ENCODE assay signal across 13 cellular contexts in genomic region chr13:42164557-42165125, GRCh38.
DNase-seq lines count a peak whose midpoint lies in the region; ATAC-seq and TF ChIP-seq lines count a peak whose summit lies in the region.
"Had no signal": no experiment of that assay in that cellular context is flagged by ENCODE, and none has a peak within 500 bp of the region (broad histone marks: within the 10 kb centered on the region; RNA-seq: fewer than 3 reads in every experiment).

No MANE protein-coding gene starts in this region.

- POLR2A ChIA-PET in HEK293 (lab: Yijun Ruan, JAX), result no interaction called here
- POLR2A ChIA-PET in WTC11 (lab: Charles Lee), result no interaction called here

- H3K9me3 Mint-ChIP-seq in progenitor cell of endocrine pancreas (ENCODE audit: low read depth) (no peaks in the 10 kb centered on the region), WTC11 (no peaks in the 10 kb centered on the region)
- H3K9me3 Mint-ChIP-seq: CD8-positive, alpha-beta memory T cell had no signal

- H3K36me3 Mint-ChIP-seq in progenitor cell of endocrine pancreas (ENCODE audit: insufficient read depth), result peaks cover 14% of the 10 kb centered on the region
- peaks cover 13% of the 10 kb centered on the region for H3K36me3 Mint-ChIP-seq in WTC11

- DNase-seq in DMS79 treated with DMSO at 0.1 percent for 48 hours (lab: John Stamatoyannopoulos, UW) (peak; percentile 3), DMS79 (lab: John Stamatoyannopoulos, UW) (no peak), progenitor cell of endocrine pancreas (ENCODE audit: low spot score, unreplicated experiment) (no peak), NCI-H69 (lab: John Stamatoyannopoulos, UW) (no peak), WTC11 (ENCODE audit: low spot score) (no peak), left lobe of liver (ENCODE audit: low spot score) (no peak)
- DNase-seq: Caco-2; CD8-positive, alpha-beta memory T cell; HCEC 1CT had no signal

- H3K27ac ChIP-seq in HEK293 (ENCODE audit: extremely low read depth, low read depth, low read length), result no peak overlapping the region
- H3K27ac ChIP-seq in VCaP, result peak overlapping the region; percentile 67
- H3K27ac ChIP-seq: 22Rv1 had no signal

- H3K9me3 ChIP-seq in HEK293 (ENCODE audit: control insufficient read depth, insufficient read depth, low read depth, low read length), result no peaks in the 10 kb centered on the region
- H3K9me3 ChIP-seq: Caco-2 had no signal

- no peak overlapping the region for H3K4me3 Mint-ChIP-seq in progenitor cell of endocrine pancreas (ENCODE audit: low read depth)
- no peak overlapping the region for H3K4me3 Mint-ChIP-seq in WTC11
- H3K4me3 Mint-ChIP-seq: CD14-positive monocyte; CD8-positive, alpha-beta memory T cell had no signal

- H3K4me1 Mint-ChIP-seq in progenitor cell of endocrine pancreas (ENCODE audit: low read depth) (peaks cover 3% of the 10 kb centered on the region), WTC11 (peaks cover 26% of the 10 kb centered on the region)
- H3K4me1 Mint-ChIP-seq: CD8-positive, alpha-beta memory T cell had no signal

- CTCF ChIA-PET in HEK293 (lab: Yijun Ruan, JAX), result no interaction called here
- CTCF ChIA-PET in WTC11 (lab: Charles Lee), result no interaction called here

- H3K27ac Mint-ChIP-seq in progenitor cell of endocrine pancreas (peak overlapping the region; percentile 74), WTC11 (no peak overlapping the region)
- H3K27ac Mint-ChIP-seq: CD14-positive monocyte had no signal

- no peak for TF ChIP-seq CTCF in HEK293 (tag by site-specific recombination; IDR thresholded peaks at IDR 0.05)
- no peak for TF ChIP-seq CTCF in VCaP (conservative IDR thresholded peaks at IDR 0.05)
- no peak for TF ChIP-seq CTCF in progenitor cell of endocrine pancreas (IDR thresholded peaks at IDR 0.05; ENCODE audit: unreplicated experiment)
- TF ChIP-seq CTCF in WTC11 (IDR thresholded peaks at IDR 0.05), result no peak

- no peaks in the 10 kb centered on the region for H3K27me3 Mint-ChIP-seq in progenitor cell of endocrine pancreas
- H3K27me3 Mint-ChIP-seq in WTC11 (ENCODE audit: low read depth), result peaks cover 13% of the 10 kb centered on the region
- H3K27me3 Mint-ChIP-seq: CD8-positive, alpha-beta memory T cell had no signal

- peaks cover 0 to 20% of the 10 kb centered on the region in 2 experiments; a peak in 2 of 3 replicates for H3K36me3 ChIP-seq in HEK293 (ENCODE audit: control insufficient read depth in 2 of 2, insufficient read depth in 1 of 2, low read length in 2 of 2)

- H3K4me3 ChIP-seq in HEK293 (ENCODE audit: low read depth, low read length), result no peak overlapping the region

- H3K4me1 ChIP-seq in HEK293 (ENCODE audit: control insufficient read depth, insufficient read depth, low read length), result no peaks in the 10 kb centered on the region
- H3K4me1 ChIP-seq: Caco-2 had no signal

- ATAC-seq in WTC11 (no peak), left lobe of liver (no peak)

TF ChIP-seq in HEK293, 187 proteins besides CTCF, POLR2A, EP300 and RAD21 (continues in another document):
- 0 out of 2 replicates have a peak, but pooled peaks have one; percentile 28 for TF ChIP-seq ZNF561 (tag by site-specific recombination; IDR thresholded peaks at IDR 0.05; ENCODE audit: borderline replicate concordance)
- TF ChIP-seq ZBTB44 (tag by site-specific recombination; IDR thresholded peaks at IDR 0.05), result peak; percentile 55; the same call in 1 of the 2 replicates
- TF ChIP-seq FEZF1 (tag by site-specific recombination; IDR thresholded peaks at IDR 0.05), result peak; percentile 50
- TF ChIP-seq PRDM6 (tag by site-specific recombination; IDR thresholded peaks at IDR 0.05), result peak; percentile 63
- 0 out of 2 replicates have a peak, but pooled peaks have one; percentile 9 for TF ChIP-seq ZNF596 (tag by site-specific recombination; IDR thresholded peaks at IDR 0.05)
- peak; percentile 21; the same call in 1 of the 2 replicates for TF ChIP-seq IKZF3 (tag by site-specific recombination; IDR thresholded peaks at IDR 0.05)
- TF ChIP-seq ZNF341 (tag by site-specific recombination; IDR thresholded peaks at IDR 0.05; ENCODE audit: low read depth), result no peak

TF ChIP-seq in WTC11, 78 proteins besides CTCF, POLR2A, EP300 and RAD21 (continues in another document):
- no peak for TF ChIP-seq CBFB (CRISPR knock-in tag; IDR thresholded peaks at IDR 0.05; ENCODE audit: low read depth)
- TF ChIP-seq NR2C2 (CRISPR knock-in tag; IDR thresholded peaks at IDR 0.05), result no peak
- TF ChIP-seq E2F1 (CRISPR knock-in tag; IDR thresholded peaks at IDR 0.05), result no peak
- no peak for TF ChIP-seq ZNF425 (CRISPR knock-in tag; conservative IDR thresholded peaks at IDR 0.05)
- no peak for TF ChIP-seq TEAD1 (CRISPR knock-in tag; IDR thresholded peaks at IDR 0.05)
- TF ChIP-seq CDX4 (CRISPR knock-in tag; IDR thresholded peaks at IDR 0.05; ENCODE audit: borderline replicate concordance), result no peak
- no peak for TF ChIP-seq ZNF671 (CRISPR knock-in tag; IDR thresholded peaks at IDR 0.05)
- TF ChIP-seq MAX (CRISPR knock-in tag; IDR thresholded peaks at IDR 0.05), result no peak
- no peak for TF ChIP-seq STAT6 (CRISPR knock-in tag; conservative IDR thresholded peaks at IDR 0.05; ENCODE audit: low read depth)
- no peak for TF ChIP-seq USF1 (CRISPR knock-in tag; IDR thresholded peaks at IDR 0.05)
